Comparison of ENCODE assay signal across 1 cellular context in the genomic region with DNA sequence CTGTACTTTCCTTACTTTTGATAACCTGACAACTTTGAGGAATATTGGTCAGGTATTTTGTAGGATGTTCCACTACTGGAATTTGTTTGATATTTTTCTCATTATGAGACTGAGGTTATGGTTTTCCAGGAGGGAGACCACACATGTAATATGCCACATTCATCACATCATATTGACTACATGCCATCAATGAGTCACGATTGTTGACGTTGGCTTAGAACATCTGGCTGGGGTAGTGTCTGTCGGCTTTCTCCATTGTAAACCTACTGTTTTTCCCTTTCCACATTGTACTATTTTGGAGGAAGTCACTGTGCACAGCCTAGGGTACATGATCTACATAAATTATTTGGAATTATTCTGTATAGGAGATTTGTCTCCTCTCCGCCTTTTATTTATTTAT.
TF ChIP-seq lines count a peak whose summit lies in the region.

No MANE protein-coding gene starts in this region.

TF ChIP-seq in HCT116, 20 proteins besides CTCF, POLR2A, EP300 and RAD21 (continued from another document):
- TF ChIP-seq SIN3A (IDR thresholded peaks at IDR 0.05; ENCODE audit: low read depth), result no peak
- TF ChIP-seq TCF7L2 (IDR thresholded peaks at IDR 0.05; ENCODE audit: borderline replicate concordance, extremely low read depth, insufficient read depth, insufficient read length), result no peak
- no peak for TF ChIP-seq JUND (IDR thresholded peaks at IDR 0.05)
